Comparison of ENCODE assay signal across 9 cellular contexts in genomic region chr6:42441059-42441471, GRCh38. TPM values are rescaled to one million over a fixed set of nuclear protein-coding genes. Genes with fewer than 3 reads are reported as not detected.
DNase-seq lines count a peak whose midpoint lies in the region; TF ChIP-seq lines count a peak whose summit lies in the region.
"Had no signal": no experiment of that assay in that cellular context is flagged by ENCODE, and none has a peak within 500 bp of the region (broad histone marks: within the 10 kb centered on the region; RNA-seq: fewer than 3 reads in every experiment).

No MANE protein-coding gene starts in this region.

- no peaks in the 10 kb centered on the region for H3K27me3 Mint-ChIP-seq in H9 (ENCODE audit: low read depth)

- H3K27ac Mint-ChIP-seq in H9, result peak overlapping the region; percentile 89 to 98 (median 95)
- H3K27ac Mint-ChIP-seq: activated T-helper 1 cell treated with anti-CD3 and anti-CD28 coated beads, Interleukin-12 subunit alpha, Interleukin-12 subunit beta, Interleukin-2, Interleukin-4 antibody, amounts not matched to agents 30 ng/mL and 10 ng/mL and 1 ng/mL, durations not matched to agents 14 hours and 24 hours and 36 hours had no signal

- H2BK20ac ChIP-seq in H9 (ENCODE audit: low read depth, low read length, poor library complexity, severe bottlenecking), result no peak overlapping the region

- DNase-seq in H9, result no peak
- peak; percentile 48 to 80 (median 69) for DNase-seq in adrenal gland
- DNase-seq in hepatocyte (ENCODE audit: low spot score), result peak; percentile 67
- no peak for DNase-seq in sigmoid colon
- no peak for DNase-seq in activated CD4-positive, alpha-beta T cell treated with anti-CD3 and anti-CD28 coated beads, Interleukin-2, amount 50 U/mL, for 4 hours
- no peak for DNase-seq in NOMO-1 treated with DMSO at 0.1 percent for 48 hours (lab: John Stamatoyannopoulos, UW; ENCODE audit: unreplicated experiment)
- no peak for DNase-seq in putamen (ENCODE audit: low spot score)
- DNase-seq in DMS153 (lab: John Stamatoyannopoulos, UW), result no peak

- H3K27me3 ChIP-seq in H9 (ENCODE audit: insufficient read depth, low read length) (no peaks in the 10 kb centered on the region), adrenal gland (no peaks in the 10 kb centered on the region), hepatocyte (no peaks in the 10 kb centered on the region), sigmoid colon (no peaks in the 10 kb centered on the region)

- H3K36me3 ChIP-seq in adrenal gland (replicated peaks in 1 of 2) (no peaks in the 10 kb centered on the region), hepatocyte (replicated peaks; ENCODE audit: insufficient read depth, low read depth) (no peaks in the 10 kb centered on the region), sigmoid colon (no peaks in the 10 kb centered on the region)

- no peak overlapping the region for H2BK12ac ChIP-seq in H9 (ENCODE audit: insufficient read length, low read depth, low read length)

- no peaks in the 10 kb centered on the region for H4K20me1 ChIP-seq in H9 (ENCODE audit: control insufficient read depth, insufficient read depth, insufficient read length)
- H4K20me1 ChIP-seq in hepatocyte (ENCODE audit: insufficient read depth, poor library complexity, severe bottlenecking), result no peaks in the 10 kb centered on the region

- H3K18ac ChIP-seq in H9 (ENCODE audit: insufficient read length, low read depth, low read length), result no peak overlapping the region

- intact Hi-C loops in adrenal gland (cut with DNase I) (no loop called here), sigmoid colon (cut with DNase I) (no loop called here)

- H3K4me2 ChIP-seq in H9 (ENCODE audit: insufficient read depth, insufficient read length, low read length), result peak overlapping the region; percentile 60
- H3K4me2 ChIP-seq in hepatocyte, result peak overlapping the region; percentile 74

- no peak for TF ChIP-seq CTCF in H9 (conservative IDR thresholded peaks at IDR 0.05)
- no peak for TF ChIP-seq CTCF in adrenal gland (IDR thresholded peaks at IDR 0.05)
- TF ChIP-seq CTCF in hepatocyte (IDR thresholded peaks at IDR 0.05; ENCODE audit: poor library complexity), result no peak
- no peak for TF ChIP-seq CTCF in sigmoid colon (IDR thresholded peaks at IDR 0.05)

- H4K5ac ChIP-seq in H9 (ENCODE audit: insufficient read length, low read depth, low read length), result no peak overlapping the region

- peaks cover 76 to 80% of the 10 kb centered on the region in 2 experiments for H3K4me1 Mint-ChIP-seq in H9

- H3K4me3 ChIP-seq in adrenal gland, result peak overlapping the region in 2 of 4 donors; percentile 12 to 20
- H3K4me3 ChIP-seq in hepatocyte, result no peak overlapping the region
- H3K4me3 ChIP-seq in sigmoid colon, result peak overlapping the region in 3 of 4 donors; percentile 12 to 26 (median 23)

- no peaks in the 10 kb centered on the region for H3K9me3 Mint-ChIP-seq in H9
- H3K9me3 Mint-ChIP-seq: activated T-helper 1 cell treated with anti-CD3 and anti-CD28 coated beads, Interleukin-12 subunit alpha, Interleukin-12 subunit beta, Interleukin-2, Interleukin-4 antibody, amounts not matched to agents 30 ng/mL and 10 ng/mL and 1 ng/mL, durations not matched to agents 14 hours and 24 hours and 36 hours had no signal

- no peak overlapping the region for H2BK5ac ChIP-seq in H9 (ENCODE audit: insufficient read length, low read length)

- H3K4ac ChIP-seq in H9 (ENCODE audit: low read depth, low read length), result no peak overlapping the region

- peaks cover 3% of the 10 kb centered on the region for H3K79me1 ChIP-seq in H9 (ENCODE audit: insufficient read depth, low read depth, low read length, poor library complexity, severe bottlenecking)

- peak overlapping the region; percentile 48 to 75 for H3K4me3 Mint-ChIP-seq in H9
- H3K4me3 Mint-ChIP-seq: activated T-helper 1 cell treated with anti-CD3 and anti-CD28 coated beads, Interleukin-12 subunit alpha, Interleukin-12 subunit beta, Interleukin-2, Interleukin-4 antibody, amounts not matched to agents 30 ng/mL and 10 ng/mL and 1 ng/mL, durations not matched to agents 14 hours and 24 hours and 36 hours had no signal

- peaks cover 1 to 13% (median 7%) of the 10 kb centered on the region in 3 experiments; a peak in 5 of 7 replicates for H3K36me3 Mint-ChIP-seq in H9 (ENCODE audit: insufficient read depth in 1 of 3, low read depth in 3 of 3)

- no peak overlapping the region for H3K23ac ChIP-seq in H9 (ENCODE audit: insufficient read length, low read depth, low read length)

- H3K9me3 ChIP-seq in H9 (ENCODE audit: control insufficient read depth, low read depth, low read length) (no peaks in the 10 kb centered on the region), adrenal gland (replicated peaks in 1 of 3) (no peaks in the 10 kb centered on the region), hepatocyte (ENCODE audit: low read depth) (no peaks in the 10 kb centered on the region), sigmoid colon (no peaks in the 10 kb centered on the region)

- no peak overlapping the region for H2BK120ac ChIP-seq in H9 (ENCODE audit: low read depth, low read length, poor library complexity, severe bottlenecking)

- no peak overlapping the region for H4K8ac ChIP-seq in H9 (replicated peaks; ENCODE audit: insufficient read length, low read depth, low read length)

- no peak overlapping the region for H3T11ph ChIP-seq in H9 (ENCODE audit: low read length)

- H2BK15ac ChIP-seq in H9 (ENCODE audit: low read depth, low read length), result no peak overlapping the region

- no peak overlapping the region for H3K56ac ChIP-seq in H9 (ENCODE audit: insufficient read length, low read depth, low read length)

- H2AFZ ChIP-seq in H9 (ENCODE audit: low read length), result no peak overlapping the region
- H2AFZ ChIP-seq in hepatocyte, result peak overlapping the region; percentile 10

- no peak overlapping the region for H3K14ac ChIP-seq in H9 (ENCODE audit: insufficient read depth, low read length)

- no peak for TF ChIP-seq EP300 in sigmoid colon (IDR thresholded peaks at IDR 0.05)

- TF ChIP-seq POLR2A in adrenal gland (IDR thresholded peaks at IDR 0.05), result peak in 1 of 2 donors; percentile 50
- TF ChIP-seq POLR2A in sigmoid colon (IDR thresholded peaks at IDR 0.05), result no peak

- H3K23me2 ChIP-seq in H9 (ENCODE audit: insufficient read length, low read depth, low read length, poor library complexity, severe bottlenecking), result no peaks in the 10 kb centered on the region

- WGBS in H9 (ENCODE audit: extremely low coverage, insufficient read length, low lambda C conversion rate), result no CpG with 5 or more reads among the region's 4 CpGs
- 16 to 30% (median 27%) methylated on average over 4 of the region's 4 CpGs for WGBS in adrenal gland, 4 donors
- WGBS in hepatocyte (ENCODE audit: low lambda C conversion rate, missing lambda C conversion rate), result 34% methylated on average over 4 of the region's 4 CpGs
- 55 to 77% methylated on average over 4 of the region's 4 CpGs for WGBS in sigmoid colon, 2 donors

- no peaks in the 10 kb centered on the region for H3K9me2 ChIP-seq in hepatocyte (replicated peaks; ENCODE audit: insufficient read depth)

- no peak overlapping the region for H4K91ac ChIP-seq in H9 (ENCODE audit: insufficient read length, low read depth, low read length)

- peaks cover 25% of the 10 kb centered on the region; the same call in 1 of the 2 replicates for H3K79me2 ChIP-seq in H9 (ENCODE audit: insufficient read depth, low read length)
- peaks cover 84% of the 10 kb centered on the region for H3K79me2 ChIP-seq in hepatocyte

- H2AK5ac ChIP-seq in H9 (ENCODE audit: insufficient read length, low read length), result no peak overlapping the region

- H3K4me1 ChIP-seq in H9 (ENCODE audit: insufficient read depth, low read length) (peaks cover 36% of the 10 kb centered on the region), adrenal gland (replicated peaks in 1 of 2) (peaks cover 29 to 35% of the 10 kb centered on the region in 2 donors), hepatocyte (ENCODE audit: insufficient read depth) (peaks cover 38% of the 10 kb centered on the region), sigmoid colon (peaks cover 0 to 55% (median 51%) of the 10 kb centered on the region in 4 donors)

- no peak overlapping the region for H3K9ac ChIP-seq in H9 (ENCODE audit: extremely low read depth, insufficient read length, low read length)

- H3K27ac ChIP-seq in H9 (ENCODE audit: insufficient read length, low read depth, low read length) (no peak overlapping the region), adrenal gland (peak overlapping the region; percentile 56 to 93 (median 84)), hepatocyte (peak overlapping the region; percentile 91), sigmoid colon (peak overlapping the region; percentile 79 to 87 (median 81))

RNA-seq across cellular contexts. Expression of gene TRERF1, which starts 10.7 kb away (rescaled TPM):
- total RNA-seq in H9 (2021) (18.0 and 19.7 TPM in 2 replicates), adrenal gland (10 to 100 TPM in 4 of 8 donors, 1 to 10 TPM in 4; 5.0 to 16.6 (median 10.1) TPM), hepatocyte (3.1 and 5.1 TPM in 2 replicates), sigmoid colon (10 to 100 TPM in 1 of 4 donors, 1 to 10 TPM in 3; 4.6 to 10.5 (median 5.9) TPM)
- polyA plus RNA-seq in adrenal gland (10 to 100 TPM in 1 of 3 donors, 1 to 10 TPM in 2; 4.7 to 12.5 (median 7.5) TPM), hepatocyte (3.2 and 5.2 TPM in 2 replicates), sigmoid colon (1 to 10 TPM in 2 of 3 donors, under 1 TPM in 1; 0.46 to 4.0 (median 1.2) TPM)

Comparison
In these comparisons a context has a peak if more than half of its experiments do, and no peak if none do; other contexts are left out.
1. DNase-seq: peak in adrenal gland (7 of 7) and hepatocyte (single experiment); none in H9 (single experiment), sigmoid colon (single experiment), activated CD4-positive, alpha-beta T cell treated with anti-CD3 and anti-CD28 coated beads, Interleukin-2, amount 50 U/mL, for 4 hours (0 of 2), NOMO-1 treated with DMSO at 0.1 percent for 48 hours (single experiment), putamen (single experiment) and DMS153 (single experiment).